In the genomic region with DNA sequence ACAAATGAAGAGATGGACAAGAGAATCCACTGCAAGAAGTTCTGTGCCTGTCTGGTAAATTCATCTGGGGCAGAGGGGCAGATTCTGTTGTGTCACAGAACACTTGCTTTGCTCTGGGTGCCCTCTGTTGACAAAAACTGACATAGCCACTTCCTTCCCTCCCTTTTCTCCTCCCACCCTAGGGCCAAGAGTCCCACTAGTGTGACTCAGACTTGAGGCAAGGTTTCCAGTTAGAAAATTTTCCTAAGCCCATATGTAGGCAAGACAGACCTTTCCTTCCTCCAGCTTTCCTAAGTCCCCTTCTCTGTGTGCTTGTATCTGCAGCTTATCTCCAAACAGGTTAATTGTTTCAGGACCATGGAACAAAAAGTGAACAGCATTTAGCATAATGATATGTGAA, we compare ENCODE assay signal across 8 cellular contexts.
A peak's percentile ranks its signal among the peaks of the same experiment; 100 is the strongest.
DNase-seq lines count a peak whose midpoint lies in the region; ATAC-seq and TF ChIP-seq lines count a peak whose summit lies in the region.

No MANE protein-coding gene starts in this region.

- peaks cover 4% of the 10 kb centered on the region for H3K27me3 Mint-ChIP-seq in activated CD4-positive, alpha-beta memory T cell treated with anti-CD3 and anti-CD28 coated beads for 36 hours

- no peak overlapping the region for H3K27ac Mint-ChIP-seq in activated CD4-positive, alpha-beta memory T cell treated with anti-CD3 and anti-CD28 coated beads for 36 hours

- DNase-seq in AG09319 (ENCODE audit: extremely low read depth, low read depth) (peak; percentile 78), NCI-H226 (peak; percentile 64), fibroblast of the conjunctiva (ENCODE audit: low read depth) (peak; percentile 86), non-pigmented ciliary epithelial cell (ENCODE audit: low read depth) (peak; percentile 75)
- peak; percentile 56 for DNase-seq in activated CD4-positive, alpha-beta memory T cell treated with anti-CD3 and anti-CD28 coated beads for 36 hours

- peak; percentile 74 for TF ChIP-seq CTCF in AG09319 (IDR thresholded peaks at IDR 0.05; ENCODE audit: low read depth, low read length)
- peak; percentile 57; the same call in 1 of the 2 replicates for TF ChIP-seq CTCF in GM12875 (IDR thresholded peaks at IDR 0.05; ENCODE audit: borderline replicate concordance, insufficient read depth, low read depth, low read length)

- no peaks in the 10 kb centered on the region for H3K9me3 Mint-ChIP-seq in activated CD4-positive, alpha-beta memory T cell treated with anti-CD3 and anti-CD28 coated beads for 36 hours

- POLR2A ChIA-PET in activated CD4-positive, alpha-beta memory T cell treated with anti-CD3 and anti-CD28 coated beads for 36 hours (lab: Charles Lee), result interaction anchor here (1.6 kb wide), 1 partner anchor 20 kb away, joined by 4 read pairs; no protein-coding TSS in a partner anchor

- intact Hi-C loops in activated CD4-positive, alpha-beta memory T cell treated with anti-CD3 and anti-CD28 coated beads for 36 hours (cut with micrococcal nuclease), result loop anchor here (1.0 kb wide), 1 partner anchor 294 kb away; no protein-coding TSS in a partner anchor

- CTCF ChIA-PET in activated CD4-positive, alpha-beta memory T cell treated with anti-CD3 and anti-CD28 coated beads for 36 hours (lab: Charles Lee), result interaction anchor here (0.7 to 3.3 kb wide), 4 partner anchors 75 to 301 kb away, joined by 3 to 17 read pairs (median 4); no protein-coding TSS in a partner anchor

- H3K4me1 Mint-ChIP-seq in activated CD4-positive, alpha-beta memory T cell treated with anti-CD3 and anti-CD28 coated beads for 36 hours (ENCODE audit: low read depth), result peaks cover 3% of the 10 kb centered on the region

- H3K4me3 Mint-ChIP-seq in activated CD4-positive, alpha-beta memory T cell treated with anti-CD3 and anti-CD28 coated beads for 36 hours, result no peak overlapping the region

- no peak for ATAC-seq in HG02759 (IDR thresholded peaks at IDR 0.05; ENCODE audit: unreplicated experiment)
- ATAC-seq in GM19395 (IDR thresholded peaks at IDR 0.05; ENCODE audit: unreplicated experiment), result no peak

- H3K36me3 Mint-ChIP-seq in activated CD4-positive, alpha-beta memory T cell treated with anti-CD3 and anti-CD28 coated beads for 36 hours, result no peaks in the 10 kb centered on the region

- no peak overlapping the region for H3K4me3 ChIP-seq in GM12875 (ENCODE audit: low read depth, low read length)
